31 cellular contexts compared by ENCODE assay signal in the genomic region with DNA sequence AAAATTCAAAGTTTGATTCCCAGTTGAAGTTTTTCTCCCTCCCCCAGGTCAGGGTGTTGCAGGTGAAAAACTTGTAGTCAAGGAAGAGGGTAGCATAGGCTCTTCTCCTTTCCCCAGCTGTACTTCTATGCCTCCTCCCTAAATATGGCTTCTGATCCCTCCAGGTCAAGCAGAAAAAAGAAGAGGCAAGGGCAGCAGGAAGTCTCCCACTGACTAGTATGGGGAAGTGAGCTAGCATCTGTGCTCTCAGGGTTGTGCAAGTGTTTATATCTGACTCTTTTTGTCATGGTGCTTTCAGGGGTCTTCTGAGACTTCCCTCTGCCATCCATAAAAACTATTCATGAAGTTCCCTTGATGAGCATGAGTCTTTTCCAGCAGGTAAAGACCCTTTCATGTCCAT.
DNase-seq lines count a peak whose midpoint lies in the region; FAIRE-seq and TF ChIP-seq lines count a peak whose summit lies in the region.
"Had no signal": no experiment of that assay in that cellular context is flagged by ENCODE, and none has a peak within 500 bp of the region (broad histone marks: within the 10 kb centered on the region; RNA-seq: fewer than 3 reads in every experiment).

No MANE protein-coding gene starts in this region.

- TF ChIP-seq POLR2A in GM12891 (IDR thresholded peaks at IDR 0.05; ENCODE audit: low read depth, low read length) (no peak), NB4 (IDR thresholded peaks at IDR 0.05; ENCODE audit: extremely low read depth, insufficient read length) (no peak)

- no peak overlapping the region for H2AK5ac ChIP-seq in neuronal stem cell (ENCODE audit: low read depth, low read length)

- TF ChIP-seq CTCF in NB4 (IDR thresholded peaks at IDR 0.05; ENCODE audit: low read depth, low read length) (no peak), foreskin fibroblast (IDR thresholded peaks at IDR 0.05; ENCODE audit: low read depth, low read length) (no peak)

- H3K36me3 ChIP-seq in neuronal stem cell (replicated peaks in 1 of 2; ENCODE audit: control insufficient read depth in 2 of 2, insufficient read depth in 2 of 2, low read length in 2 of 2) = no peaks in the 10 kb centered on the region
- H3K36me3 ChIP-seq: left ventricle myocardium inferior, neural progenitor cell, prostate gland, transverse colon had no signal

- no peak overlapping the region for H3K18ac ChIP-seq in neuronal stem cell (ENCODE audit: low read length)

- no peak overlapping the region for H4K8ac ChIP-seq in neuronal stem cell (ENCODE audit: low read depth, low read length)

- no peak overlapping the region for H3K4ac ChIP-seq in neuronal stem cell (ENCODE audit: low read length)

- H3K27me3 ChIP-seq in neuronal stem cell (ENCODE audit: control insufficient read depth in 3 of 3, insufficient read depth in 3 of 3, low read depth in 1 of 3, low read length in 3 of 3) = no peaks in the 10 kb centered on the region
- H3K27me3 ChIP-seq: body of pancreas, neural progenitor cell, transverse colon had no signal

- H3K9ac ChIP-seq in neuronal stem cell (ENCODE audit: low read depth, low read length, poor library complexity) = no peak overlapping the region
- H3K9ac ChIP-seq: KMS-11, neural progenitor cell had no signal

- H4K91ac ChIP-seq in neuronal stem cell (ENCODE audit: low read depth, low read length, poor library complexity) = no peak overlapping the region

- H3K27ac ChIP-seq in neuronal stem cell (replicated peaks; ENCODE audit: low read length) = no peak overlapping the region
- H3K27ac ChIP-seq: body of pancreas, KMS-11, left ventricle myocardium inferior, neural progenitor cell, prostate gland, transverse colon had no signal

- no peak overlapping the region for H3K14ac ChIP-seq in neuronal stem cell (ENCODE audit: low read length)

- no peak overlapping the region for H3K4me2 ChIP-seq in neuronal stem cell (ENCODE audit: insufficient read depth, low read length, poor library complexity, severe bottlenecking)
- H3K4me2 ChIP-seq: KMS-11, neural progenitor cell had no signal

- H3K9me3 ChIP-seq in neuronal stem cell (replicated peaks in 1 of 2; ENCODE audit: control insufficient read depth in 2 of 2, insufficient read depth in 1 of 2, low read depth in 1 of 2, low read length in 2 of 2) = no peaks in the 10 kb centered on the region
- H3K9me3 ChIP-seq: body of pancreas, left ventricle myocardium inferior, prostate gland, transverse colon had no signal

- DNase-seq in GM12891 (ENCODE audit: insufficient read length, low spot score) (no peak), NB4 (ENCODE audit: low read depth) (peak; percentile 90), SKM-1 treated with dmso at 0.1 percent for 144 hours (lab: John Stamatoyannopoulos, UW; ENCODE audit: unreplicated experiment) (peak; percentile 74), neuronal stem cell (ENCODE audit: low spot score) (no peak), NCI-H510A treated with DMSO at 0.1 percent for 48 hours (lab: John Stamatoyannopoulos, UW) (no peak), OCI-M2 (lab: John Stamatoyannopoulos, UW; ENCODE audit: unreplicated experiment) (no peak), NCI-H82 treated with DMSO at 0.1 percent for 48 hours (lab: John Stamatoyannopoulos, UW; ENCODE audit: unreplicated experiment) (no peak), foreskin fibroblast (no peak)
- DNase-seq: ACHN; activated CD4-positive, alpha-beta memory T cell treated with anti-CD3 and anti-CD28 coated beads, Interleukin-2, amount 10 ng/mL, durations not matched to agents 7 days and 5 days; activated CD8-positive, alpha-beta memory T cell treated with anti-CD3 and anti-CD28 coated beads, Interleukin-2, amount 50 U/mL, for 48 hours; activated naive CD4-positive, alpha-beta T cell treated with anti-CD3 and anti-CD28 coated beads, Interleukin-2, amount 10 ng/mL, durations not matched to agents 7 days and 5 days; body of pancreas; dermis blood vessel endothelial cell; endodermal cell; left ventricle myocardium inferior; MM.1S; NCI-H146; NCI-H2107; NCI-H345; NCI-H82; Right ventricle myocardium superior; stimulated activated CD4-positive, alpha-beta T cell treated with anti-CD3 and anti-CD28 coated beads, Interleukin-4, amount 100 ng/mL, for 4 hours; T1000; transverse colon had no signal

- FAIRE-seq in GM12891 (lab: Jason Lieb, UNC) = no peak
- FAIRE-seq: GM12878, H1, keratinocyte had no signal

- H3K4me3 ChIP-seq in NB4 (ENCODE audit: low read depth, low read length) = no peak overlapping the region
- H3K4me3 ChIP-seq in neuronal stem cell (ENCODE audit: low read length in 2 of 2) = no peak overlapping the region
- no peak overlapping the region for H3K4me3 ChIP-seq in foreskin fibroblast (ENCODE audit: low read depth in 1 of 2, low read length in 2 of 2)
- H3K4me3 ChIP-seq: body of pancreas, GM12878, left ventricle myocardium inferior, neural progenitor cell, prostate gland, transverse colon had no signal

- H2BK12ac ChIP-seq in neuronal stem cell (ENCODE audit: low read length) = no peak overlapping the region

- H2BK120ac ChIP-seq in neuronal stem cell (ENCODE audit: low read depth, low read length) = no peak overlapping the region

- peaks cover 0 to 2% of the 10 kb centered on the region in 2 donors for H3K4me1 ChIP-seq in neuronal stem cell (ENCODE audit: control insufficient read depth in 2 of 2, insufficient read depth in 1 of 2, low read depth in 1 of 2, low read length in 2 of 2)
- H3K4me1 ChIP-seq: body of pancreas, left ventricle myocardium inferior, neural progenitor cell, prostate gland, transverse colon had no signal

- no peak overlapping the region for H3K23ac ChIP-seq in neuronal stem cell (ENCODE audit: low read depth, low read length, poor library complexity)

- H3K79me1 ChIP-seq in neuronal stem cell (ENCODE audit: low read depth, low read length) = no peaks in the 10 kb centered on the region

- H2BK15ac ChIP-seq in neuronal stem cell (ENCODE audit: low read length) = no peak overlapping the region

- peak overlapping the region; percentile 37 for H2AFZ ChIP-seq in neuronal stem cell (ENCODE audit: low read length)
- H2AFZ ChIP-seq: neural progenitor cell had no signal

- H2BK5ac ChIP-seq in neuronal stem cell (ENCODE audit: low read length) = no peak overlapping the region

TF ChIP-seq in GM12891, 5 proteins besides CTCF, POLR2A, EP300 and RAD21:
- TF ChIP-seq PAX5 (IDR thresholded peaks at IDR 0.05; ENCODE audit: insufficient read depth, low read length, severe bottlenecking) (no peak), TAF1 (IDR thresholded peaks at IDR 0.05; ENCODE audit: low read depth, low read length) (no peak), SPI1 (IDR thresholded peaks at IDR 0.05; ENCODE audit: low read depth, low read length) (0 out of 2 replicates have a peak, but pooled peaks have one; percentile 18), POU2F2 (IDR thresholded peaks at IDR 0.05; ENCODE audit: low read depth, low read length) (no peak), POLR2AphosphoS5 (IDR thresholded peaks at IDR 0.05; ENCODE audit: low read depth, low read length) (no peak)

Comparison
In these comparisons a context has a peak if more than half of its experiments do, and no peak if none do; other contexts are left out.
1. DNase-seq: peak in NB4 (single experiment) and SKM-1 treated with dmso at 0.1 percent for 144 hours (single experiment); none in GM12891 (single experiment), neuronal stem cell (single experiment), NCI-H510A treated with DMSO at 0.1 percent for 48 hours (single experiment), OCI-M2 (single experiment), NCI-H82 treated with DMSO at 0.1 percent for 48 hours (single experiment) and foreskin fibroblast (0 of 2).